ENCODE assay signal across 1 cellular context in the genomic region with DNA sequence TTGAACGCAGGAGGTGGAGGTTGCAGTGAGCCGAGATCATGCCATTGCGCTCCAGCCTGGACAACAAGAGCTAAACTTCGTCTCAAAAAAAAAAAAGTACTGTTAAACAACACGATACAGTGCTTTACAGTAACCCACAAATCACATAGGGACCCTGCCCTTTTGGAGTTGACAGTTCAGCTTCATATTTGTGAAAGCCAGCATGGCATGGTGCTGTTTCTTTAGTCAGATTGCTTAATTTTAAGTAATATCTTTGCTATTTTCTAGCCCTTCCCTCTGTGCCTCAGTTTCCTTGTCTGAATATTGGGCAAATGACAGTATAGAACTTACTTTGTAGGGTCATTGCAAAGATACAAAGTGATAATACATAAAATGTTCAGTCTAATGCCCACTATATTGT.
TF ChIP-seq lines count a peak whose summit lies in the region.

No MANE protein-coding gene starts in this region.

TF ChIP-seq in GM12878, 131 proteins besides CTCF, POLR2A, EP300 and RAD21:
- TF ChIP-seq HSF1 (IDR thresholded peaks at IDR 0.05; ENCODE audit: low read depth, low read length), result no peak
- TF ChIP-seq STAT3 (IDR thresholded peaks at IDR 0.05; ENCODE audit: low read depth, low read length), result no peak
- no peak for TF ChIP-seq IKZF1 (conservative IDR thresholded peaks at IDR 0.05)
- no peak for TF ChIP-seq POU2F2 (IDR thresholded peaks at IDR 0.05; ENCODE audit: borderline replicate concordance, low read depth, low read length)
- no peak for TF ChIP-seq CREB1 (IDR thresholded peaks at IDR 0.05; ENCODE audit: low read depth)
- no peak for TF ChIP-seq SUPT20H (IDR thresholded peaks at IDR 0.05; ENCODE audit: borderline replicate concordance, control insufficient read depth, low read depth, low read length)
- no peak for TF ChIP-seq SMAD1 (IDR thresholded peaks at IDR 0.05; ENCODE audit: low read depth, partially characterized antibody)
- TF ChIP-seq PML (IDR thresholded peaks at IDR 0.05; ENCODE audit: low read length), result no peak
- TF ChIP-seq SREBF1 (IDR thresholded peaks at IDR 0.05; ENCODE audit: low read length), result no peak
- no peak for TF ChIP-seq RB1 (IDR thresholded peaks at IDR 0.05; ENCODE audit: borderline replicate concordance)
- TF ChIP-seq KAT2A (conservative IDR thresholded peaks at IDR 0.05; ENCODE audit: control insufficient read depth, low read depth, low read length), result no peak
- TF ChIP-seq PKNOX1 (IDR thresholded peaks at IDR 0.05), result no peak
- TF ChIP-seq RELA (IDR thresholded peaks at IDR 0.05; ENCODE audit: borderline replicate concordance, partially characterized antibody), result no peak
- no peak for TF ChIP-seq WRNIP1 (IDR thresholded peaks at IDR 0.05; ENCODE audit: borderline replicate concordance, low read depth, low read length)
- TF ChIP-seq ASH2L (IDR thresholded peaks at IDR 0.05; ENCODE audit: borderline replicate concordance, low read depth), result no peak
- TF ChIP-seq YBX1 (IDR thresholded peaks at IDR 0.05), result no peak
